In genomic region chr19:582497-583197, GRCh38 we compare ENCODE assay signal across 18 cellular contexts. TPM values are rescaled to one million over a fixed set of nuclear protein-coding genes. Genes with fewer than 3 reads are reported as not detected.
DNase-seq lines count a peak whose midpoint lies in the region; ATAC-seq and TF ChIP-seq lines count a peak whose summit lies in the region.
"Had no signal": no experiment of that assay in that cellular context is flagged by ENCODE, and none has a peak within 500 bp of the region (broad histone marks: within the 10 kb centered on the region; RNA-seq: fewer than 3 reads in every experiment).

No MANE protein-coding gene starts in this region.

- H3K36me3 ChIP-seq in GM23248 (ENCODE audit: low read depth): no peaks in the 10 kb centered on the region; the same call in 1 of the 2 replicates

- H3K9me3 Mint-ChIP-seq in stimulated activated memory B cell treated with anti-CD40 and anti-IgM and Interleukin-4, amounts not matched to agents 10 μg/mL and 1 μg/mL and 100 μg/mL, for 72 hours: no peaks in the 10 kb centered on the region
- H3K9me3 Mint-ChIP-seq: activated naive CD8-positive, alpha-beta T cell treated with anti-CD3 and anti-CD28 coated beads for 36 hours; activated T-helper 1 cell treated with anti-CD3 and anti-CD28 coated beads, Interleukin-12 subunit alpha, Interleukin-12 subunit beta, Interleukin-2, Interleukin-4 antibody, amounts not matched to agents 30 ng/mL and 10 ng/mL and 1 ng/mL, durations not matched to agents 14 hours and 24 hours and 36 hours; T-helper 2 cell treated with Interferon-gamma antibody and Interleukin-4, amounts not matched to agents 5 μg/mL and 100 μg/mL, for 36 hours had no signal

- H3K4me3 Mint-ChIP-seq in stimulated activated memory B cell treated with anti-CD40 and anti-IgM and Interleukin-4, amounts not matched to agents 10 μg/mL and 1 μg/mL and 100 μg/mL, for 72 hours: no peak overlapping the region
- H3K4me3 Mint-ChIP-seq: activated naive CD8-positive, alpha-beta T cell treated with anti-CD3 and anti-CD28 coated beads for 36 hours; activated T-helper 1 cell treated with anti-CD3 and anti-CD28 coated beads, Interleukin-12 subunit alpha, Interleukin-12 subunit beta, Interleukin-2, Interleukin-4 antibody, amounts not matched to agents 30 ng/mL and 10 ng/mL and 1 ng/mL, durations not matched to agents 14 hours and 24 hours and 36 hours; T-helper 2 cell treated with Interferon-gamma antibody and Interleukin-4, amounts not matched to agents 5 μg/mL and 100 μg/mL, for 36 hours had no signal

- H3K36me3 Mint-ChIP-seq in stimulated activated memory B cell treated with anti-CD40 and anti-IgM and Interleukin-4, amounts not matched to agents 10 μg/mL and 1 μg/mL and 100 μg/mL, for 72 hours: peaks cover 30% of the 10 kb centered on the region

- ATAC-seq in stimulated activated memory B cell treated with anti-CD40 and anti-IgM and Interleukin-4, amounts not matched to agents 10 μg/mL and 1 μg/mL and 100 μg/mL, for 72 hours: no peak
- no peak for ATAC-seq in GM19035 (IDR thresholded peaks at IDR 0.05; ENCODE audit: unreplicated experiment)
- no peak for ATAC-seq in HG02840 (IDR thresholded peaks at IDR 0.05; ENCODE audit: low FRiP score, unreplicated experiment)
- ATAC-seq: left cardiac atrium had no signal

- peaks cover 19% of the 10 kb centered on the region for H3K27me3 Mint-ChIP-seq in stimulated activated memory B cell treated with anti-CD40 and anti-IgM and Interleukin-4, amounts not matched to agents 10 μg/mL and 1 μg/mL and 100 μg/mL, for 72 hours

- H3K4me3 ChIP-seq in GM23248: no peak overlapping the region
- H3K4me3 ChIP-seq: SJSA1 had no signal

- DNase-seq in GM23248 (peak; percentile 80), RPMI7951 (ENCODE audit: low read depth) (peak; percentile 92), fibroblast of peridontal ligament (ENCODE audit: extremely low read depth) (peak; percentile 39), NAMALWA (ENCODE audit: low spot score) (no peak)
- DNase-seq: activated CD4-positive, CD25-positive, alpha-beta regulatory T cell; activated naive CD8-positive, alpha-beta T cell treated with anti-CD3 and anti-CD28 coated beads for 36 hours; caudate nucleus; effector CD4-positive, alpha-beta T cell; left cardiac atrium had no signal

- H3K4me1 ChIP-seq in GM23248 (ENCODE audit: insufficient read depth): peaks cover 15% of the 10 kb centered on the region

- H2AFZ ChIP-seq in GM23248: no peak overlapping the region

- H3K9me2 ChIP-seq in GM23248 (ENCODE audit: insufficient read depth): no peaks in the 10 kb centered on the region

- peaks cover 12% of the 10 kb centered on the region for H3K4me1 Mint-ChIP-seq in stimulated activated memory B cell treated with anti-CD40 and anti-IgM and Interleukin-4, amounts not matched to agents 10 μg/mL and 1 μg/mL and 100 μg/mL, for 72 hours

- no peak overlapping the region for H3K9ac ChIP-seq in GM23248

- in situ Hi-C loops in GM23248 (cut with MboI): no loop called here

- peaks cover 46% of the 10 kb centered on the region for H3K79me2 ChIP-seq in GM23248 (ENCODE audit: insufficient read depth)

- no peaks in the 10 kb centered on the region for H3K27me3 ChIP-seq in GM23248 (replicated peaks; ENCODE audit: insufficient read depth)
- H3K27me3 ChIP-seq: SJSA1 had no signal

- no peak overlapping the region for H3K4me2 ChIP-seq in GM23248 (ENCODE audit: unreplicated experiment)

- 0 out of 2 replicates have a peak, but pooled peaks cover 7% of the 10 kb centered on the region for H3F3A ChIP-seq in GM23248 (ENCODE audit: insufficient read depth)

- no peaks in the 10 kb centered on the region for H3K9me3 ChIP-seq in GM23248 (ENCODE audit: low read depth)
- H3K9me3 ChIP-seq: SJSA1 had no signal

- H4K20me1 ChIP-seq in GM23248 (ENCODE audit: insufficient read depth): no peaks in the 10 kb centered on the region

- WGBS in GM23248 (ENCODE audit: low coverage in 1 of 2, low lambda C conversion rate in 2 of 2, missing lambda C conversion rate in 2 of 2), 2 experiments: 80 to 82% methylated on average over 28 to 30 of the region's 31 CpGs

- H3K27ac Mint-ChIP-seq in stimulated activated memory B cell treated with anti-CD40 and anti-IgM and Interleukin-4, amounts not matched to agents 10 μg/mL and 1 μg/mL and 100 μg/mL, for 72 hours: no peak overlapping the region
- H3K27ac Mint-ChIP-seq: activated naive CD8-positive, alpha-beta T cell treated with anti-CD3 and anti-CD28 coated beads for 36 hours; activated T-helper 1 cell treated with anti-CD3 and anti-CD28 coated beads, Interleukin-12 subunit alpha, Interleukin-12 subunit beta, Interleukin-2, Interleukin-4 antibody, amounts not matched to agents 30 ng/mL and 10 ng/mL and 1 ng/mL, durations not matched to agents 14 hours and 24 hours and 36 hours; T-helper 2 cell treated with Interferon-gamma antibody and Interleukin-4, amounts not matched to agents 5 μg/mL and 100 μg/mL, for 36 hours had no signal

- 0 out of 2 replicates have a peak overlapping the region, but pooled peaks have one; percentile 10 for H3K27ac ChIP-seq in 22Rv1
- no peak overlapping the region for H3K27ac ChIP-seq in GM23248
- H3K27ac ChIP-seq: SJSA1 had no signal

- no peak for TF ChIP-seq CTCF in 22Rv1 (IDR thresholded peaks at IDR 0.05)

RNA-seq across cellular contexts. Expression of gene HCN2, which starts 7.0 kb away (rescaled TPM):
- total RNA-seq in GM23248 (2014; rRNA removed; shearing (Covaris generic)): 1.8 and 3.1 TPM in 2 replicates
- 0.14 TPM in 1 of 2 replicates, not detected in the other for polyA plus RNA-seq in GM23248 (2016; fragmentation: Nextera tagmentation; extraction: Ambion mirVana)
- 0.24 and 0.39 TPM in 2 replicates for total RNA-seq in RPMI7951 (2014; rRNA removed; shearing (Covaris generic))

RNA-seq across cellular contexts. Expression of gene BSG, which starts 10.3 kb away (rescaled TPM):
- 887 and 955 TPM in 2 replicates for total RNA-seq in GM23248 (2014; rRNA removed; shearing (Covaris generic))
- 939 and 970 TPM in 2 replicates for polyA plus RNA-seq in GM23248 (2016; fragmentation: Nextera tagmentation; extraction: Ambion mirVana)
- total RNA-seq in RPMI7951 (2014; rRNA removed; shearing (Covaris generic)): 911 and 1,158 TPM in 2 replicates

RNA-seq across cellular contexts. Expression of gene GZMM, which starts 38.8 kb away (rescaled TPM):
- not detected in 2 replicates for total RNA-seq in GM23248 (2014; rRNA removed; shearing (Covaris generic))
- not detected in 2 replicates for polyA plus RNA-seq in GM23248 (2016; fragmentation: Nextera tagmentation; extraction: Ambion mirVana)
- total RNA-seq in RPMI7951 (2014; rRNA removed; shearing (Covaris generic)): 1.3 and 3.6 TPM in 2 replicates
- total RNA-seq: renal cortical epithelial cell, SJSA1 had no signal
- polyA plus RNA-seq: AG04450 had no signal

RNA-seq across cellular contexts. Expression of gene POLRMT, which starts 50.7 kb away (rescaled TPM):
- 36.2 and 48.8 TPM in 2 replicates for total RNA-seq in GM23248 (2014; rRNA removed; shearing (Covaris generic))
- 21.8 and 23.6 TPM in 2 replicates for polyA plus RNA-seq in GM23248 (2016; fragmentation: Nextera tagmentation; extraction: Ambion mirVana)
- total RNA-seq in RPMI7951 (2014; rRNA removed; shearing (Covaris generic)): 19.3 and 20.5 TPM in 2 replicates

RNA-seq across cellular contexts. Expression of gene CDC34, which starts 51.1 kb away (rescaled TPM):
- 43.0 and 50.8 TPM in 2 replicates for total RNA-seq in GM23248 (2014; rRNA removed; shearing (Covaris generic))
- 44.4 and 46.4 TPM in 2 replicates for polyA plus RNA-seq in GM23248 (2016; fragmentation: Nextera tagmentation; extraction: Ambion mirVana)
- total RNA-seq in RPMI7951 (2014; rRNA removed; shearing (Covaris generic)): 56.4 and 61.8 TPM in 2 replicates
